Comparison of ENCODE assay signal across 7 cellular contexts in genomic region chr2:113754989-113755689, GRCh38. TPM values are rescaled to one million over a fixed set of nuclear protein-coding genes. Genes with fewer than 3 reads are reported as not detected.
DNase-seq lines count a peak whose midpoint lies in the region; ATAC-seq, FAIRE-seq and TF ChIP-seq lines count a peak whose summit lies in the region.

No MANE protein-coding gene starts in this region.

- TSS peak; percentile 78 for BruUV-seq in Panc1 (replicated peaks; lab: Mats Ljungman, UMichigan)

- H3K4me1 ChIP-seq in Panc1 (ENCODE audit: control insufficient read depth, insufficient read depth, low read length) = peaks cover 12% of the 10 kb centered on the region; the same call in 1 of the 2 replicates
- peaks cover 15 to 36% (median 25%) of the 10 kb centered on the region in 4 donors for H3K4me1 ChIP-seq in esophagus muscularis mucosa
- no peaks in the 10 kb centered on the region for H3K4me1 ChIP-seq in parathyroid adenoma

- peaks cover 13% of the 10 kb centered on the region for H3K79me2 ChIP-seq in parathyroid adenoma

- POLR2A ChIA-PET in Panc1 (lab: Charles Lee) = no interaction called here

- H3K9me3 ChIP-seq in Panc1 (ENCODE audit: control insufficient read depth, insufficient read depth, low read depth, low read length) (no peaks in the 10 kb centered on the region), esophagus muscularis mucosa (no peaks in the 10 kb centered on the region), parathyroid adenoma (ENCODE audit: control insufficient read depth, low read length) (no peaks in the 10 kb centered on the region)

- intact Hi-C loops in Panc1 (cut with micrococcal nuclease; ENCODE audit: unreplicated experiment) (loop anchor here (2.0 kb wide), 1 partner anchor 140 kb away; no protein-coding TSS in a partner anchor), esophagus muscularis mucosa (cut with DNase I) (loop anchor here (5.0 to 10.0 kb wide), 2 partner anchors 132 to 180 kb away; no protein-coding TSS in a partner anchor)

- peak; percentile 24 for FAIRE-seq in GM18507 (lab: Jason Lieb, UNC)

- H3K4me2 ChIP-seq in parathyroid adenoma (ENCODE audit: low read length) = peak overlapping the region; percentile 71

- no peak overlapping the region for H2AFZ ChIP-seq in parathyroid adenoma

- in situ Hi-C loops in Panc1 (cut with HindIII; ENCODE audit: low pct_unique_long_range_greater_than_20kb, low sequenced_read_pairs) = no loop called here

- TF ChIP-seq CTCF in Panc1 (IDR thresholded peaks at IDR 0.05) (no peak), esophagus muscularis mucosa (IDR thresholded peaks at IDR 0.05) (no peak), parathyroid adenoma (IDR thresholded peaks at IDR 0.05) (no peak)

- no peak for TF ChIP-seq POLR2A in esophagus muscularis mucosa (IDR thresholded peaks at IDR 0.05; ENCODE audit: low read depth)
- no peak for TF ChIP-seq POLR2A in erythroblast (IDR thresholded peaks at IDR 0.05; ENCODE audit: low read length)

- H3K27me3 ChIP-seq in Panc1 (ENCODE audit: control insufficient read depth, insufficient read depth, low read length) (no peaks in the 10 kb centered on the region), esophagus muscularis mucosa (peaks cover 0 to 2% (median 0%) of the 10 kb centered on the region in 4 donors), parathyroid adenoma (ENCODE audit: control insufficient read depth, insufficient read depth, low read length) (no peaks in the 10 kb centered on the region)

- 26% methylated on average over 10 of the region's 10 CpGs for WGBS in esophagus muscularis mucosa

- H3K27ac ChIP-seq in Panc1 (ENCODE audit: low read length) = peak overlapping the region; percentile 89
- H3K27ac ChIP-seq in esophagus muscularis mucosa (replicated peaks in 1 of 4) = peak overlapping the region; percentile 92 to 96 (median 93)
- peak overlapping the region; percentile 3 for H3K27ac ChIP-seq in parathyroid adenoma

- no peak overlapping the region for H3K9ac ChIP-seq in parathyroid adenoma

- peak overlapping the region; percentile 85 to 89 for H3K4me3 ChIP-seq in Panc1 (ENCODE audit: low read depth in 2 of 2, low read length in 2 of 2)
- H3K4me3 ChIP-seq in esophagus muscularis mucosa = peak overlapping the region; percentile 80 to 98 (median 92)
- H3K4me3 ChIP-seq in parathyroid adenoma (ENCODE audit: low read depth, low read length) = peak overlapping the region; percentile 70

- ATAC-seq in Panc1 = no peak
- no peak for ATAC-seq in HG03432 (IDR thresholded peaks at IDR 0.05; ENCODE audit: unreplicated experiment)

- DNase-seq in GM18507 (ENCODE audit: extremely low spot score, insufficient read length, low read depth) (no peak), Panc1 (ENCODE audit: low read depth, low spot score) (no peak), esophagus muscularis mucosa (ENCODE audit: extremely low spot score) (no peak), DMS 273 (lab: John Stamatoyannopoulos, UW; ENCODE audit: unreplicated experiment) (no peak), erythroblast (lab: John Stamatoyannopoulos, UW) (no peak)

- H3K36me3 ChIP-seq in Panc1 (ENCODE audit: control insufficient read depth, insufficient read depth, low read length) = peaks cover 10% of the 10 kb centered on the region
- peaks cover 0 to 20% (median 17%) of the 10 kb centered on the region in 4 donors for H3K36me3 ChIP-seq in esophagus muscularis mucosa
- H3K36me3 ChIP-seq in parathyroid adenoma (ENCODE audit: control insufficient read depth, insufficient read depth, low read length) = no peaks in the 10 kb centered on the region

- CTCF ChIA-PET in Panc1 (lab: Charles Lee) = no interaction called here

- no peak for TF ChIP-seq EP300 in esophagus muscularis mucosa (IDR thresholded peaks at IDR 0.05)

RNA-seq across cellular contexts. Expression of gene SLC35F5, which starts 1.3 kb away (rescaled TPM):
- total RNA-seq in Panc1 (2021; ENCODE audit: unreplicated experiment) (89.8 TPM), esophagus muscularis mucosa (10 to 100 TPM; 40.9 to 53.2 (median 48.0) TPM)
- polyA plus RNA-seq in Panc1 (2012; ENCODE audit: insufficient read length) = 34.3 TPM

Comparison
In these comparisons a context has a peak if more than half of its experiments do, and no peak if none do; other contexts are left out.
1. H3K27ac ChIP-seq: peak in every context shown above with its lines; median percentile 93 in esophagus muscularis mucosa; 89 in Panc1; 3 in parathyroid adenoma.